ENCODE assay signal across 8 cellular contexts in the genomic region with DNA sequence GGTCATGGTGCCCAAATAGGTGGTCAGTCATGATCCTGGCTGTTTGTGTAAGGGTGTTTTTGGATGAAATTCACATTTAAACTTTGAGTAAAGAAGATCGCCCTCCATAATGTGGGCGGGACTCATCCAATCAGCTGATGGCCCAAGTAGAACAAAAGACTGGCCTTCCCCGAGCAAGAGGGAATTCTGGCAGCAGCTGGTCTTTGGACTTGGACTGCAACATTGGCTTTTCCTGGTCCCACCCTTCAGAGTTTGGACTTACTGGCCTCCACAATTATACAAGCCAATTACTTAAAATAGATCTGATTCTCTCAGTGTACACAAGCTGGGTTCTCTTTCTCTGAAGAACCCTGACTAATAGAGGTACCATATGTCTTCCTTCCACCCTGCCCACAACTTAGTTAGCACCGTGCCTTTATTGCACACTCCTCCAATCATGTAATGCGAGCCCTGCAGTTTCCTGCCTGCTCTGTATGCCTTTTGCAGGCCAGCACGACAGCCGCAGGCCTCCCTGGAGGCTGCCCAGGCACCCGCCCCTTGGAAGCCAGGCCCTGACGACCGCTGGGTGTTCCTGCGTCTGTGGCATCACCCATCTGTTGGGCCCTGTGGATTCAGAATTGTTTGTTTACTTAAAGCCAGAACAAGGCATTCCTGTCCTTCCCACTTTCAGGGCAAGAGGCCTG. TPM values are rescaled to one million over a fixed set of nuclear protein-coding genes. Genes with fewer than 3 reads are reported as not detected.
A peak's percentile ranks its signal among the peaks of the same experiment; 100 is the strongest.
DNase-seq lines count a peak whose midpoint lies in the region; ATAC-seq and TF ChIP-seq lines count a peak whose summit lies in the region.

No MANE protein-coding gene starts in this region.

- BruUV-seq in Caco-2 (replicated peaks; lab: Mats Ljungman, UMichigan) = no TSS peak

- H3K9me3 Mint-ChIP-seq in nephron progenitor cell (peaks cover 20% of the 10 kb centered on the region), Caco-2 (ENCODE audit: unreplicated experiment) (peaks cover 14% of the 10 kb centered on the region)
- H3K9me3 Mint-ChIP-seq in activated CD4-positive, alpha-beta T cell treated with anti-CD3 and anti-CD28 coated beads, Interleukin-2, amount 10 ng/mL, durations not matched to agents 7 days and 5 days = no peaks in the 10 kb centered on the region

- H3K4me1 ChIP-seq in Caco-2 = peaks cover 14% of the 10 kb centered on the region

- no peak overlapping the region for H3K4me3 ChIP-seq in AG04449 (ENCODE audit: low read depth, low read length)
- no peak overlapping the region for H3K4me3 ChIP-seq in Caco-2 (ENCODE audit: low read depth, low read length)

- intact Hi-C loops in Caco-2 (cut with micrococcal nuclease; ENCODE audit: unreplicated experiment) = no loop called here

- H3K4me1 Mint-ChIP-seq in nephron progenitor cell (peaks cover 36% of the 10 kb centered on the region), Caco-2 (ENCODE audit: low read depth, unreplicated experiment) (peaks cover 13% of the 10 kb centered on the region)
- no peaks in the 10 kb centered on the region for H3K4me1 Mint-ChIP-seq in activated CD4-positive, alpha-beta T cell treated with anti-CD3 and anti-CD28 coated beads, Interleukin-2, amount 10 ng/mL, durations not matched to agents 7 days and 5 days

- no peaks in the 10 kb centered on the region for H3K9me3 ChIP-seq in Caco-2

- peak overlapping the region; percentile 39 for H3K27ac Mint-ChIP-seq in nephron progenitor cell
- H3K27ac Mint-ChIP-seq in activated CD4-positive, alpha-beta T cell treated with anti-CD3 and anti-CD28 coated beads, Interleukin-2, amount 10 ng/mL, durations not matched to agents 7 days and 5 days = no peak overlapping the region
- H3K27ac Mint-ChIP-seq in Caco-2 (ENCODE audit: unreplicated experiment) = no peak overlapping the region

- DNase-seq in AG04449 (ENCODE audit: low read depth, low spot score) (peak; percentile 70), NCI-H510A treated with DMSO at 0.1 percent for 48 hours (lab: John Stamatoyannopoulos, UW) (peak; percentile 65), fibroblast of peridontal ligament (ENCODE audit: extremely low read depth) (peak; percentile 99), nephron progenitor cell (no peak), Caco-2 (no peak), GM10266 (ENCODE audit: extremely low spot score) (no peak)
- no peak for DNase-seq in activated CD4-positive, alpha-beta T cell treated with anti-CD3 and anti-CD28 coated beads, Interleukin-2, amount 10 ng/mL, durations not matched to agents 7 days and 5 days

- POLR2A ChIA-PET in AG04449 (lab: Yijun Ruan, JAX) (no interaction called here), Caco-2 (lab: Charles Lee) (no interaction called here)
- POLR2A ChIA-PET in activated CD4-positive, alpha-beta T cell treated with anti-CD3 and anti-CD28 coated beads, Interleukin-2, amount 10 ng/mL, durations not matched to agents 7 days and 5 days (lab: Charles Lee) = no interaction called here

- H3K27me3 ChIP-seq in Caco-2 (replicated peaks; ENCODE audit: control insufficient read depth, insufficient read depth, low read length) = no peaks in the 10 kb centered on the region

- H3K27me3 Mint-ChIP-seq in nephron progenitor cell (ENCODE audit: low read depth, poor library complexity) (peaks cover 9% of the 10 kb centered on the region), Caco-2 (ENCODE audit: insufficient read depth, unreplicated experiment) (no peaks in the 10 kb centered on the region)
- peaks cover 3% of the 10 kb centered on the region for H3K27me3 Mint-ChIP-seq in activated CD4-positive, alpha-beta T cell treated with anti-CD3 and anti-CD28 coated beads, Interleukin-2, amount 10 ng/mL, durations not matched to agents 7 days and 5 days

- no peak for ATAC-seq in GM19463 (IDR thresholded peaks at IDR 0.05; ENCODE audit: unreplicated experiment)

- TF ChIP-seq CTCF in AG04449 (IDR thresholded peaks at IDR 0.05; ENCODE audit: insufficient read depth, low read length, missing control alignments) (no peak), nephron progenitor cell (IDR thresholded peaks at IDR 0.05) (no peak), Caco-2 (IDR thresholded peaks at IDR 0.05; ENCODE audit: insufficient read depth in 1 of 2, low read depth in 1 of 2, low read length in 1 of 2, severe bottlenecking in 1 of 2, unreplicated experiment in 1 of 2) (no peak), GM10266 (IDR thresholded peaks at IDR 0.05; ENCODE audit: control insufficient read depth, insufficient read depth, low read depth, missing control alignments) (no peak)

- H3K4me3 Mint-ChIP-seq in nephron progenitor cell (no peak overlapping the region), Caco-2 (ENCODE audit: unreplicated experiment) (no peak overlapping the region)
- H3K4me3 Mint-ChIP-seq in activated CD4-positive, alpha-beta T cell treated with anti-CD3 and anti-CD28 coated beads, Interleukin-2, amount 10 ng/mL, durations not matched to agents 7 days and 5 days = no peak overlapping the region

- no peaks in the 10 kb centered on the region for H3K36me3 ChIP-seq in Caco-2 (ENCODE audit: control insufficient read depth, insufficient read depth, low read length)

- peaks cover 47% of the 10 kb centered on the region for H3K36me3 Mint-ChIP-seq in nephron progenitor cell (ENCODE audit: low read depth)
- H3K36me3 Mint-ChIP-seq in activated CD4-positive, alpha-beta T cell treated with anti-CD3 and anti-CD28 coated beads, Interleukin-2, amount 10 ng/mL, durations not matched to agents 7 days and 5 days (ENCODE audit: low read depth) = no peaks in the 10 kb centered on the region
- H3K36me3 Mint-ChIP-seq in Caco-2 (ENCODE audit: insufficient read depth, unreplicated experiment) = no peaks in the 10 kb centered on the region

- CTCF ChIA-PET in AG04449 (lab: Yijun Ruan, JAX) = interaction anchor here (1.1 to 6.0 kb wide), 2 partner anchors 10 to 41 kb away, joined by 3 to 56 read pairs; no protein-coding TSS in a partner anchor
- CTCF ChIA-PET in activated CD4-positive, alpha-beta T cell treated with anti-CD3 and anti-CD28 coated beads, Interleukin-2, amount 10 ng/mL, durations not matched to agents 7 days and 5 days (lab: Charles Lee) = interaction anchor here (0.9 kb wide), 1 partner anchor 13 kb away, joined by 3 read pairs; no protein-coding TSS in a partner anchor
- CTCF ChIA-PET in Caco-2 (lab: Charles Lee) = interaction anchor here (1.4 kb wide), 1 partner anchor 233 kb away, joined by 3 read pairs; no protein-coding TSS in a partner anchor

RNA-seq across cellular contexts. Expression of a gene that starts 1.2 kb away (rescaled TPM):
- total RNA-seq in activated CD4-positive, alpha-beta T cell treated with anti-CD3 and anti-CD28 coated beads, Interleukin-2, amount 10 ng/mL, durations not matched to agents 7 days and 5 days = 1 to 10 TPM; 1.3 to 2.5 TPM
- 2.2 and 3.3 TPM in 2 replicates for total RNA-seq in Caco-2 (2022)

RNA-seq across cellular contexts. Expression of a gene that starts 20.5 kb away (rescaled TPM):
- total RNA-seq in activated CD4-positive, alpha-beta T cell treated with anti-CD3 and anti-CD28 coated beads, Interleukin-2, amount 10 ng/mL, durations not matched to agents 7 days and 5 days = 1 to 10 TPM; 1.3 to 1.8 TPM
- total RNA-seq in Caco-2 (2022) = 2.0 and 2.1 TPM in 2 replicates

Comparison
In these comparisons a context has a peak if more than half of its experiments do, and no peak if none do; other contexts are left out.
1. DNase-seq: peak in AG04449 (single experiment), NCI-H510A treated with DMSO at 0.1 percent for 48 hours (single experiment) and fibroblast of peridontal ligament (single experiment); none in nephron progenitor cell (single experiment), activated CD4-positive, alpha-beta T cell treated with anti-CD3 and anti-CD28 coated beads, Interleukin-2, amount 10 ng/mL, durations not matched to agents 7 days and 5 days (single experiment), Caco-2 (0 of 2) and GM10266 (single experiment).